In the genomic region with DNA sequence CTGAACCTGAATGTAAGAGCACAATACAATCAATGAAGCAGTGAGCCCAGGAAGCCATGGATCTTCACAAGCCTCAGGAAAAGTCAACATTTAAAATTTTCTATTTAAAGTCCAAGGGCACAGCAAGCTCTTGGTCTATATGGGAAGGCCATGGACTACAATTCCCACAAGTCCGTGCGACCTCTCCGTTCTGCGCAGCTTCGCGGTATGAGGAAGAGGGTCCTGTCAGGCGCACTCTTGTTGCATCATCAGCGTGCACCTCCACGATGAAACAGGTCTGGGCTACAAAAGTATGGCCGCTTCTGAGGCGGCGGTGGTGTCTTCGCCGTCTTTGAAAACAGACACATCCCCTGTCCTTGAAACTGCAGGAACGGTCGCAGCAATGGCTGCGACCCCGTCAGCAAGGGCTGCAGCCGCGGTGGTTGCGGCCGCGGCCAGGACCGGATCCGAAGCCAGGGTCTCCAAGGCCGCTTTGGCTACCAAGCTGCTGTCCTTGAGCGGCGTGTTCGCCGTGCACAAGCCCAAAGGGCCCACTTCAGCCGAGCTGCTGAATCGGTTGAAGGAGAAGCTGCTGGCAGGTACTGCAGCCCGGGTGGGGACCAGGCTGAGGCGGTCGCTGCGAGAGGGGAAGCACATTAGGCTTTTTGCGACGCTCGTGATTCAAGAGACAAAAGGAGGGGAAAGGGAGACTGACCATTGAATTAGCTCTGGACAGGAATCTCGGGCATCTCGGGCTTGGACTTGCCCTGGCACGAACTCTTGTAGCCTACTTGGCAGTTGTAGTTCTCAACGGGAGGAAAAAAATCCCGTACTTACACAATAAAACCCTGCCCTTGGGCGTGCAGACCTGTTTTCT, we compare ENCODE assay signal across 8 cellular contexts. TPM values are rescaled to one million over a fixed set of nuclear protein-coding genes. Genes with fewer than 3 reads are reported as not detected.
DNase-seq lines count a peak whose midpoint lies in the region; ATAC-seq, FAIRE-seq and TF ChIP-seq lines count a peak whose summit lies in the region.

A gene (plus strand): TSS at position 234 of the 856 bp plus-strand sequence. CDS start 59 bp downstream, at position 293.

- FAIRE-seq in small intestine (lab: Jason Lieb, UNC): no peak

- no peaks in the 10 kb centered on the region for H3K9me3 ChIP-seq in mammary epithelial cell (replicated peaks; ENCODE audit: insufficient read depth, low read length)
- no peaks in the 10 kb centered on the region for H3K9me3 ChIP-seq in small intestine (ENCODE audit: control insufficient read depth, low read depth)

- H3K36me3 ChIP-seq in ACC112 (ENCODE audit: insufficient read depth, low read length) (peaks cover 10% of the 10 kb centered on the region; the same call in 1 of the 2 replicates), mammary epithelial cell (ENCODE audit: insufficient read depth, low read length) (peaks cover 7% of the 10 kb centered on the region), small intestine (ENCODE audit: control insufficient read depth in 2 of 2, insufficient read depth in 2 of 2, low read length in 2 of 2) (peaks cover 0 to 5% of the 10 kb centered on the region in 2 donors)

- intact Hi-C loops in mammary epithelial cell (cut with micrococcal nuclease): loop anchor here (1.0 kb wide), 1 partner anchor 61 kb away; no protein-coding TSS in a partner anchor

- no peak for TF ChIP-seq CTCF in VCaP (conservative IDR thresholded peaks at IDR 0.05)
- no peak for TF ChIP-seq CTCF in mammary epithelial cell (conservative IDR thresholded peaks at IDR 0.05 in 1 of 2, IDR thresholded peaks at IDR 0.05 in 1 of 2; ENCODE audit: extremely low read depth in 1 of 2, insufficient read depth in 1 of 2, low read depth in 1 of 2, low read length in 2 of 2)

- TSS peak; percentile 77 for BruUV-seq in mammary epithelial cell (replicated peaks; lab: Mats Ljungman, UMichigan)

- peak; percentile 31 for DNase-seq in NCI-H2196 treated with DMSO at 0.1 percent for 48 hours (lab: John Stamatoyannopoulos, UW; ENCODE audit: unreplicated experiment)
- peak; percentile 92 for DNase-seq in mammary epithelial cell
- peak; percentile 95 for DNase-seq in iPS-NIHi11 (ENCODE audit: low spot score)
- peak; percentile 96 for DNase-seq in small intestine

- CTCF ChIA-PET in mammary epithelial cell (lab: Charles Lee; ENCODE audit: low non-redundant PET): interaction anchor here (0.6 kb wide), 2 partner anchors 30 to 201 kb away, joined by 3 to 7 read pairs; no protein-coding TSS in a partner anchor

- peak within 1 kb of the TSS; percentile 70 for H3K9ac ChIP-seq in mammary epithelial cell (ENCODE audit: insufficient read depth, low read length)

- H3K4me1 ChIP-seq in ACC112 (ENCODE audit: control insufficient read depth, insufficient read depth, low read length, unreplicated experiment) (peaks cover 18% of the 10 kb centered on the region), mammary epithelial cell (ENCODE audit: insufficient read depth, low read length) (peaks cover 19% of the 10 kb centered on the region), small intestine (ENCODE audit: control insufficient read depth in 2 of 2, insufficient read depth in 1 of 2, low read depth in 1 of 2, low read length in 1 of 2) (peaks cover 0 to 3% of the 10 kb centered on the region in 2 donors)

- peaks cover 32% of the 10 kb centered on the region for H3K79me2 ChIP-seq in ACC112 (ENCODE audit: control insufficient read depth, insufficient read depth, low read length, unreplicated experiment)
- H3K79me2 ChIP-seq in mammary epithelial cell (ENCODE audit: insufficient read depth, low read length): peaks cover 45% of the 10 kb centered on the region

- H4K20me1 ChIP-seq in mammary epithelial cell (ENCODE audit: insufficient read depth, low read length): no peaks in the 10 kb centered on the region

- peak within 1 kb of the TSS; percentile 9; the same call in 1 of the 2 replicates for H3K27ac ChIP-seq in ACC112 (ENCODE audit: low read depth, low read length)
- H3K27ac ChIP-seq in VCaP: peak within 1 kb of the TSS; percentile 81
- peak within 1 kb of the TSS; percentile 75 for H3K27ac ChIP-seq in mammary epithelial cell (ENCODE audit: insufficient read depth, low read depth, low read length)
- H3K27ac ChIP-seq in small intestine (ENCODE audit: low read depth in 1 of 2, low read length in 1 of 2): peak within 1 kb of the TSS; percentile 42 to 59

- in situ Hi-C loops in mammary epithelial cell (cut with MboI; ENCODE audit: low sequenced_read_pairs in 2 of 2): no loop called here

- WGBS in mammary epithelial cell (ENCODE audit: low coverage, missing lambda C conversion rate): 2% methylated on average over 24 of the region's 45 CpGs
- 0 to 1% (median 0%) methylated on average over 44 to 45 of the region's 45 CpGs for WGBS in small intestine, 3 donors

- peak within 1 kb of the TSS; percentile 92 for H3K4me2 ChIP-seq in mammary epithelial cell (ENCODE audit: insufficient read depth, low read depth, low read length)

- H3K27me3 ChIP-seq in ACC112 (ENCODE audit: insufficient read depth, low read length) (no peaks in the 10 kb centered on the region), mammary epithelial cell (ENCODE audit: insufficient read depth, low read length) (no peaks in the 10 kb centered on the region), small intestine (ENCODE audit: control insufficient read depth in 2 of 2, insufficient read depth in 2 of 2, low read length in 2 of 2) (no peaks in the 10 kb centered on the region)

- H3K4me3 ChIP-seq in ACC112 (ENCODE audit: low read depth, low read length) (peak within 1 kb of the TSS; percentile 89), mammary epithelial cell (replicated peaks in 1 of 3; ENCODE audit: insufficient read depth in 1 of 3, low read depth in 2 of 3, low read length in 3 of 3) (peak within 1 kb of the TSS; percentile 64 to 79 (median 75)), small intestine (ENCODE audit: low read depth in 1 of 2, low read length in 2 of 2) (peak within 1 kb of the TSS; percentile 74 to 85)

- dilution Hi-C loops in mammary epithelial cell (cut with HindIII; ENCODE audit: low sequenced_read_pairs): no loop called here

- peak; percentile 100 for ATAC-seq in GM18870 (IDR thresholded peaks at IDR 0.05; ENCODE audit: unreplicated experiment)
- peak; percentile 100 for ATAC-seq in HG03135 (IDR thresholded peaks at IDR 0.05; ENCODE audit: unreplicated experiment)

- peak within 1 kb of the TSS; percentile 98 for H2AFZ ChIP-seq in ACC112 (ENCODE audit: low read length, unreplicated experiment)
- peak within 1 kb of the TSS; percentile 91 for H2AFZ ChIP-seq in mammary epithelial cell (ENCODE audit: low read depth, low read length)

RNA-seq across cellular contexts. Expression of the gene that starts here (rescaled TPM):
- total RNA-seq in mammary epithelial cell: 10 to 100 TPM; 33.7 to 35.0 TPM
- polyA plus RNA-seq in mammary epithelial cell: 11.4 TPM
- 8.8 TPM for polyA minus RNA-seq in mammary epithelial cell
- polyA plus RNA-seq in small intestine: 10 to 100 TPM in 1 of 3 donors, 1 to 10 TPM in 2; 3.0 to 11.5 (median 7.6) TPM

Comparison
In these comparisons a context has a peak if more than half of its experiments do, and no peak if none do; other contexts are left out.
1. Peak in every context shown above with its lines: DNase-seq, ATAC-seq, H3K4me3 ChIP-seq and H3K27ac ChIP-seq.
2. H3K27ac ChIP-seq: peak in every context shown above with its lines; median percentile 81 in VCaP; 75 in mammary epithelial cell; 50 in small intestine; 9 in ACC112.
3. DNase-seq: peak in every context shown above with its lines; median percentile 96 in small intestine; 95 in iPS-NIHi11; 92 in mammary epithelial cell; 31 in NCI-H2196 treated with DMSO at 0.1 percent for 48 hours.